In genomic region chr15:74402873-74403589, GRCh38 we compare ENCODE assay signal across 8 cellular contexts. TPM values are rescaled to one million over a fixed set of nuclear protein-coding genes. Genes with fewer than 3 reads are reported as not detected.
DNase-seq lines count a peak whose midpoint lies in the region; ATAC-seq and TF ChIP-seq lines count a peak whose summit lies in the region.

No MANE protein-coding gene starts in this region.

- TF ChIP-seq POLR2A in tibial nerve (IDR thresholded peaks at IDR 0.05): no peak

- H3K36me3 Mint-ChIP-seq in natural killer cell treated with Interleukin-12 subunit alpha and Interleukin-12 subunit beta and Interleukin-15 and Interleukin-18, amount 100 ng/mL, for 72 hours: no peaks in the 10 kb centered on the region

- peak overlapping the region; percentile 81 for H3K4me3 Mint-ChIP-seq in natural killer cell treated with Interleukin-12 subunit alpha and Interleukin-12 subunit beta and Interleukin-15 and Interleukin-18, amount 100 ng/mL, for 72 hours

- no peaks in the 10 kb centered on the region for H3K9me3 Mint-ChIP-seq in natural killer cell treated with Interleukin-12 subunit alpha and Interleukin-12 subunit beta and Interleukin-15 and Interleukin-18, amount 100 ng/mL, for 72 hours

- DNase-seq in GM19238 (ENCODE audit: insufficient read length, low spot score) (peak; percentile 72), tibial nerve (ENCODE audit: low spot score in 2 of 2) (no peak), D341Med (ENCODE audit: low spot score) (no peak), HPDE6-E6E7 (ENCODE audit: extremely low spot score) (no peak), NCI-H510A treated with DMSO at 0.1 percent for 48 hours (lab: John Stamatoyannopoulos, UW) (no peak)
- DNase-seq in Jurkat, Clone E6-1 (ENCODE audit: low read depth, low spot score): peak; percentile 91
- peak; percentile 89 for DNase-seq in activated CD8-positive, alpha-beta memory T cell treated with anti-CD3 and anti-CD28 coated beads, Interleukin-2, amount 50 U/mL, for 48 hours
- peak; percentile 92 for DNase-seq in natural killer cell treated with Interleukin-12 subunit alpha and Interleukin-12 subunit beta and Interleukin-15 and Interleukin-18, amount 100 ng/mL, for 72 hours (ENCODE audit: low spot score)

- no peak for TF ChIP-seq CTCF in tibial nerve (IDR thresholded peaks at IDR 0.05)

- 70 to 73% methylated on average over 12 to 13 of the region's 13 CpGs for WGBS in tibial nerve, 2 donors

- H3K36me3 ChIP-seq in tibial nerve: no peaks in the 10 kb centered on the region

- peak overlapping the region; percentile 19 for H3K4me3 ChIP-seq in Jurkat, Clone E6-1 (ENCODE audit: low read length)
- H3K4me3 ChIP-seq in tibial nerve: no peak overlapping the region

- no peaks in the 10 kb centered on the region for H3K27me3 Mint-ChIP-seq in natural killer cell treated with Interleukin-12 subunit alpha and Interleukin-12 subunit beta and Interleukin-15 and Interleukin-18, amount 100 ng/mL, for 72 hours

- peak overlapping the region in 1 of 4 donors; percentile 21 for H3K27ac ChIP-seq in tibial nerve

- no peak for TF ChIP-seq EP300 in tibial nerve (IDR thresholded peaks at IDR 0.05)

- ATAC-seq in natural killer cell treated with Interleukin-12 subunit alpha and Interleukin-12 subunit beta and Interleukin-15 and Interleukin-18, amount 100 ng/mL, for 72 hours: peak; percentile 87 to 90

- peaks cover 0 to 31% (median 19%) of the 10 kb centered on the region in 4 donors for H3K4me1 ChIP-seq in tibial nerve

- no peaks in the 10 kb centered on the region for H3K9me3 ChIP-seq in tibial nerve

- peaks cover 74 to 81% of the 10 kb centered on the region in 2 donors for H3K4me1 Mint-ChIP-seq in natural killer cell treated with Interleukin-12 subunit alpha and Interleukin-12 subunit beta and Interleukin-15 and Interleukin-18, amount 100 ng/mL, for 72 hours (ENCODE audit: low read depth in 2 of 2)

- peak overlapping the region; percentile 88 to 93 for H3K27ac Mint-ChIP-seq in natural killer cell treated with Interleukin-12 subunit alpha and Interleukin-12 subunit beta and Interleukin-15 and Interleukin-18, amount 100 ng/mL, for 72 hours

- no peaks in the 10 kb centered on the region for H3K27me3 ChIP-seq in tibial nerve

RNA-seq across cellular contexts. Expression of gene SEMA7A, which starts 30.7 kb away (rescaled TPM):
- polyA plus RNA-seq in Jurkat, Clone E6-1 (2012; ENCODE audit: insufficient read depth, insufficient read length): 7.7 TPM
- 10 to 100 TPM; 32.1 to 40.8 TPM for total RNA-seq in natural killer cell treated with Interleukin-12 subunit alpha and Interleukin-12 subunit beta and Interleukin-15 and Interleukin-18, amount 100 ng/mL, for 72 hours
- total RNA-seq in tibial nerve: 10 to 100 TPM; 31.8 to 35.6 (median 33.8) TPM

RNA-seq across cellular contexts. Expression of gene CYP11A1, which starts 35.6 kb away (rescaled TPM):
- not detected for polyA plus RNA-seq in Jurkat, Clone E6-1 (2012; ENCODE audit: insufficient read depth, insufficient read length)
- 1 to 10 TPM in 1 of 2 donors, not detected in 1; 1.0 TPM for total RNA-seq in natural killer cell treated with Interleukin-12 subunit alpha and Interleukin-12 subunit beta and Interleukin-15 and Interleukin-18, amount 100 ng/mL, for 72 hours
- 1 to 10 TPM; 2.4 to 5.7 (median 4.1) TPM for total RNA-seq in tibial nerve

RNA-seq across cellular contexts. Expression of gene UBL7, which starts 57.9 kb away (rescaled TPM):
- polyA plus RNA-seq in Jurkat, Clone E6-1 (2012; ENCODE audit: insufficient read depth, insufficient read length): 190 TPM
- 10 to 100 TPM; 34.3 to 38.9 TPM for total RNA-seq in natural killer cell treated with Interleukin-12 subunit alpha and Interleukin-12 subunit beta and Interleukin-15 and Interleukin-18, amount 100 ng/mL, for 72 hours
- total RNA-seq in tibial nerve: 10 to 100 TPM; 27.3 to 66.0 (median 40.4) TPM

Comparison
In these comparisons a context has a peak if more than half of its experiments do, and no peak if none do; other contexts are left out.
1. DNase-seq: peak in GM19238 (single experiment), Jurkat, Clone E6-1 (single experiment), activated CD8-positive, alpha-beta memory T cell treated with anti-CD3 and anti-CD28 coated beads, Interleukin-2, amount 50 U/mL, for 48 hours (single experiment) and natural killer cell treated with Interleukin-12 subunit alpha and Interleukin-12 subunit beta and Interleukin-15 and Interleukin-18, amount 100 ng/mL, for 72 hours (single experiment); none in tibial nerve (0 of 2), D341Med (single experiment), HPDE6-E6E7 (single experiment) and NCI-H510A treated with DMSO at 0.1 percent for 48 hours (single experiment).